ENCODE assay signal across 17 cellular contexts in genomic region chr2:44934024-44934423, GRCh38. TPM values are rescaled to one million over a fixed set of nuclear protein-coding genes. Genes with fewer than 3 reads are reported as not detected.
DNase-seq lines count a peak whose midpoint lies in the region; ATAC-seq, FAIRE-seq and TF ChIP-seq lines count a peak whose summit lies in the region.
"Had no signal": no experiment of that assay in that cellular context is flagged by ENCODE, and none has a peak within 500 bp of the region (broad histone marks: within the 10 kb centered on the region; RNA-seq: fewer than 3 reads in every experiment).

No MANE protein-coding gene starts in this region.

- H3K27me3 Mint-ChIP-seq in astrocyte (ENCODE audit: low read depth, unreplicated experiment) (peaks cover 80% of the 10 kb centered on the region), osteocyte (ENCODE audit: unreplicated experiment) (peaks cover 80% of the 10 kb centered on the region), T-helper 17 cell (peaks cover 79% of the 10 kb centered on the region)

- peaks cover 7% of the 10 kb centered on the region for H4K20me1 ChIP-seq in astrocyte (ENCODE audit: insufficient read depth, low read length)

- no peak for TF ChIP-seq CTCF in HEK293 (tag by site-specific recombination; IDR thresholded peaks at IDR 0.05)
- TF ChIP-seq CTCF in astrocyte (IDR thresholded peaks at IDR 0.05; ENCODE audit: insufficient read depth, low read depth, low read length) = no peak
- TF ChIP-seq CTCF in osteocyte (IDR thresholded peaks at IDR 0.05) = no peak

- H3K9ac ChIP-seq in astrocyte (ENCODE audit: low read length) = no peak overlapping the region

- peaks cover 17% of the 10 kb centered on the region for H3K9me3 Mint-ChIP-seq in astrocyte (ENCODE audit: unreplicated experiment)
- H3K9me3 Mint-ChIP-seq in osteocyte (ENCODE audit: unreplicated experiment) = no peaks in the 10 kb centered on the region
- H3K9me3 Mint-ChIP-seq: effector memory CD8-positive, alpha-beta T cell; mesothelial cell of epicardium had no signal

- H3K27ac ChIP-seq in HEK293 (ENCODE audit: extremely low read depth, low read depth, low read length) = no peak overlapping the region; the same call in 1 of the 2 replicates
- no peak overlapping the region for H3K27ac ChIP-seq in astrocyte (ENCODE audit: low read depth, low read length)
- H3K27ac ChIP-seq: ovary had no signal

- peaks cover 2% of the 10 kb centered on the region for H3K4me1 Mint-ChIP-seq in astrocyte (ENCODE audit: low read depth, unreplicated experiment)
- peaks cover 37% of the 10 kb centered on the region for H3K4me1 Mint-ChIP-seq in osteocyte (ENCODE audit: unreplicated experiment)
- peaks cover 6% of the 10 kb centered on the region for H3K4me1 Mint-ChIP-seq in T-helper 17 cell

- H3K4me1 ChIP-seq in HEK293 (ENCODE audit: control insufficient read depth, insufficient read depth, low read length) (no peaks in the 10 kb centered on the region), astrocyte (ENCODE audit: insufficient read depth, low read length) (peaks cover 3% of the 10 kb centered on the region)

- peak overlapping the region; percentile 34 for H3K4me3 Mint-ChIP-seq in astrocyte (ENCODE audit: unreplicated experiment)
- peak overlapping the region; percentile 32 for H3K4me3 Mint-ChIP-seq in osteocyte (ENCODE audit: unreplicated experiment)
- H3K4me3 Mint-ChIP-seq in T-helper 17 cell = no peak overlapping the region
- H3K4me3 Mint-ChIP-seq: effector memory CD8-positive, alpha-beta T cell; mesothelial cell of epicardium had no signal

- no peaks in the 10 kb centered on the region for H3K9me3 ChIP-seq in HEK293 (ENCODE audit: control insufficient read depth, insufficient read depth, low read depth, low read length)
- H3K9me3 ChIP-seq in astrocyte (ENCODE audit: insufficient read depth, low read depth, low read length) = no peaks in the 10 kb centered on the region
- H3K9me3 ChIP-seq in T-helper 17 cell (ENCODE audit: control insufficient read depth, low read length, poor library complexity, severe bottlenecking) = no peaks in the 10 kb centered on the region

- no peaks in the 10 kb centered on the region for H3K79me2 ChIP-seq in astrocyte (ENCODE audit: insufficient read depth, low read length)

- H3K27me3 ChIP-seq in astrocyte (ENCODE audit: insufficient read depth, low read length) = peaks cover 86% of the 10 kb centered on the region
- H3K27me3 ChIP-seq: ovary had no signal

- DNase-seq in NCI-H2171 treated with DMSO at 0.1 percent for 48 hours (lab: John Stamatoyannopoulos, UW) (peak; percentile 35), NCI-H2171 (lab: John Stamatoyannopoulos, UW) (no peak), astrocyte (ENCODE audit: low read depth) (no peak), osteocyte (ENCODE audit: extremely low spot score, unreplicated experiment) (no peak), T-helper 17 cell (no peak)
- DNase-seq: activated CD8-positive, alpha-beta memory T cell treated with anti-CD3 and anti-CD28 coated beads for 24 hours; activated naive CD4-positive, alpha-beta T cell treated with Interleukin-2 at 50 U/mL for 16 hours; effector memory CD8-positive, alpha-beta T cell; foreskin melanocyte; ovary; SHP77 treated with DMSO at 0.1 percent for 48 hours had no signal

- H2AFZ ChIP-seq in astrocyte (ENCODE audit: low read depth, low read length) = no peak overlapping the region

- H3K36me3 Mint-ChIP-seq in astrocyte (ENCODE audit: low read depth, unreplicated experiment) (no peaks in the 10 kb centered on the region), osteocyte (ENCODE audit: unreplicated experiment) (no peaks in the 10 kb centered on the region), T-helper 17 cell (ENCODE audit: low read depth) (peaks cover 6% of the 10 kb centered on the region)
- H3K36me3 Mint-ChIP-seq: mesothelial cell of epicardium had no signal

- CTCF ChIA-PET in HEK293 (lab: Yijun Ruan, JAX) = interaction anchor here (0.7 kb wide), 1 partner anchor 38 kb away, joined by 3 read pairs; no protein-coding TSS in a partner anchor

- H3K4me3 ChIP-seq in HEK293 (ENCODE audit: low read depth, low read length) (peak overlapping the region; percentile 39), astrocyte (ENCODE audit: insufficient read depth, low read depth, low read length) (no peak overlapping the region)
- H3K4me3 ChIP-seq: ovary had no signal

- ATAC-seq in GM18502 (IDR thresholded peaks at IDR 0.05; ENCODE audit: poor library complexity, unreplicated experiment) (no peak), T-helper 17 cell (no peak), GM19035 (IDR thresholded peaks at IDR 0.05; ENCODE audit: unreplicated experiment) (no peak)
- ATAC-seq: effector memory CD8-positive, alpha-beta T cell had no signal

- H3K27ac Mint-ChIP-seq in astrocyte (ENCODE audit: unreplicated experiment) (no peak overlapping the region), osteocyte (ENCODE audit: unreplicated experiment) (no peak overlapping the region), T-helper 17 cell (no peak overlapping the region)
- H3K27ac Mint-ChIP-seq: effector memory CD8-positive, alpha-beta T cell; mesothelial cell of epicardium had no signal

- POLR2A ChIA-PET in HEK293 (lab: Yijun Ruan, JAX) = interaction anchor here (0.6 to 0.7 kb wide), 4 partner anchors 678 to 1851 kb away, joined by 3 to 5 read pairs (median 4); no protein-coding TSS in a partner anchor

- H3K36me3 ChIP-seq in HEK293 (ENCODE audit: control insufficient read depth in 2 of 2, insufficient read depth in 1 of 2, low read length in 2 of 2) (no peaks in the 10 kb centered on the region), astrocyte (ENCODE audit: insufficient read depth, low read length) (no peaks in the 10 kb centered on the region)
- H3K36me3 ChIP-seq: ovary had no signal

- no peak for FAIRE-seq in astrocyte (lab: Jason Lieb, UNC)
- FAIRE-seq: islet of Langerhans had no signal

- H3K4me2 ChIP-seq in astrocyte (ENCODE audit: low read length) = peak overlapping the region; percentile 70

TF ChIP-seq in HEK293, 187 proteins besides CTCF, POLR2A, EP300 and RAD21:
- TF ChIP-seq ZNF398 (tag by site-specific recombination; IDR thresholded peaks at IDR 0.05) (peak; percentile 52), ZBTB49 (tag by site-specific recombination; IDR thresholded peaks at IDR 0.05; ENCODE audit: low read depth) (no peak)

RNA-seq across cellular contexts. Expression of gene SIX3, which starts 7.5 kb away (rescaled TPM):
- total RNA-seq in astrocyte (0.48 and 1.7 TPM in 2 replicates), osteocyte (not detected in 2 replicates), T-helper 17 cell (not detected)
- total RNA-seq: HT1080, mesothelial cell of epicardium, ovary had no signal
